In the genomic region with DNA sequence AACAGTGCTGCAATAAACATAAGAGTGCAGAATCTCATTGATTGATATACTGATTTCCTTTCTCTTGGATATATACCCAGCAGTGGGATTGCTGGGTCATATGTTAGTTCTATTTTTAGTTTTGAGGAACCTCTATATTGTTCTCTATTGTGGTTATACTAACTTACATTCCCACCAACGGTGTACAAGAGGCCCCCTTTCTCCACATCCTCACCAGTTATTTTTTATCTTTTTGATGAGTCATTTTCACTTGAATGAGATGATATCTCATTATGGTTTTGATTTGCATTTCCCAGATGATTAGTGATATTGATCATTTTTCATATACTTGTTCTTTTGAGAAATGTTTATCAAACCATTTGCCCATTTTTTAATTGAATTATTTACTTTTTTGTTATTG, we compare ENCODE assay signal across 1 cellular context.
TF ChIP-seq lines count a peak whose summit lies in the region.

No MANE protein-coding gene starts in this region.

TF ChIP-seq in K562, 482 proteins besides CTCF, POLR2A, EP300 and RAD21 (continued from another document):
- TF ChIP-seq E4F1 (CRISPR knock-in tag; IDR thresholded peaks at IDR 0.05; ENCODE audit: borderline replicate concordance), result no peak
- TF ChIP-seq ZNF75A (CRISPR knock-in tag; IDR thresholded peaks at IDR 0.05), result no peak
- peak; percentile 23; the same call in 1 of the 2 replicates for TF ChIP-seq SOX6 (IDR thresholded peaks at IDR 0.05)
- no peak for TF ChIP-seq XRCC3 (IDR thresholded peaks at IDR 0.05)
- no peak for TF ChIP-seq CREB5 (CRISPR knock-in tag; IDR thresholded peaks at IDR 0.05)
- no peak for TF ChIP-seq ZNF561 (CRISPR knock-in tag; conservative IDR thresholded peaks at IDR 0.05)
- TF ChIP-seq ZNF586 (CRISPR knock-in tag; conservative IDR thresholded peaks at IDR 0.05), result no peak
- no peak for TF ChIP-seq TBP (optimal IDR thresholded peaks at IDR 0.05; ENCODE audit: low read depth, low read length)
- TF ChIP-seq ZNF551 (CRISPR knock-in tag; IDR thresholded peaks at IDR 0.05), result no peak
- TF ChIP-seq MEF2D (tag; conservative IDR thresholded peaks at IDR 0.05; ENCODE audit: low read depth), result peak; percentile 76
- no peak for TF ChIP-seq CBFA2T3 (IDR thresholded peaks at IDR 0.05)
- TF ChIP-seq MEIS2 (IDR thresholded peaks at IDR 0.05; ENCODE audit: partially characterized antibody), result peak; percentile 6
- TF ChIP-seq HSF4 (CRISPR knock-in tag; IDR thresholded peaks at IDR 0.05; ENCODE audit: borderline replicate concordance), result no peak
- 0 out of 2 replicates have a peak, but pooled peaks have one; percentile 17 for TF ChIP-seq SMARCE1 (IDR thresholded peaks at IDR 0.05)
- no peak for TF ChIP-seq POLR3G (IDR thresholded peaks at IDR 0.05; ENCODE audit: extremely low read depth, insufficient read length, insufficient replicate concordance)
- TF ChIP-seq NFE2 (IDR thresholded peaks at IDR 0.05; ENCODE audit: low read depth), result peak; percentile 46
- no peak for TF ChIP-seq KDM5B (IDR thresholded peaks at IDR 0.05; ENCODE audit: insufficient replicate concordance, low read depth, low read length)
- peak; percentile 53 for TF ChIP-seq ZNF316 (IDR thresholded peaks at IDR 0.05)
- no peak for TF ChIP-seq ZNF589 (CRISPR knock-in tag; IDR thresholded peaks at IDR 0.05; ENCODE audit: low read depth)
- TF ChIP-seq KLF13 (tag; IDR thresholded peaks at IDR 0.05; ENCODE audit: borderline replicate concordance, low read depth), result no peak
- TF ChIP-seq ZBTB49 (CRISPR knock-in tag; IDR thresholded peaks at IDR 0.05; ENCODE audit: borderline replicate concordance), result no peak
- TF ChIP-seq LEF1 (IDR thresholded peaks at IDR 0.05), result no peak
- TF ChIP-seq ZNF282 (CRISPR knock-in tag; IDR thresholded peaks at IDR 0.05), result no peak
- no peak for TF ChIP-seq BRD4 (IDR thresholded peaks at IDR 0.05)
- TF ChIP-seq ZNF263 (CRISPR knock-in tag; IDR thresholded peaks at IDR 0.05; ENCODE audit: borderline replicate concordance), result no peak
- no peak for TF ChIP-seq CAMTA2 (CRISPR knock-in tag; conservative IDR thresholded peaks at IDR 0.05)
- peak; percentile 13; the same call in 1 of the 2 replicates for TF ChIP-seq C11orf30 (IDR thresholded peaks at IDR 0.05; ENCODE audit: low read depth)
